ENCODE assay signal across 8 cellular contexts in genomic region chr6:16670183-16670582, GRCh38.
DNase-seq lines count a peak whose midpoint lies in the region; ATAC-seq and TF ChIP-seq lines count a peak whose summit lies in the region.

No MANE protein-coding gene starts in this region.

- TF ChIP-seq RAD21 in IMR-90 (IDR thresholded peaks at IDR 0.05; ENCODE audit: low read length): no peak

- WGBS in IMR-90 (ENCODE audit: extremely low coverage in 2 of 2, insufficient read length in 1 of 2), 2 experiments: 76% methylated on average over 2 of the region's 4 CpGs; no CpG with 5 or more reads in 1 of the 2 experiments
- 59 to 66% methylated on average over 3 to 4 of the region's 4 CpGs for WGBS in transverse colon (ENCODE audit: low coverage in 1 of 2), 2 donors

- H3K4me3 ChIP-seq in IMR-90 (ENCODE audit: insufficient read depth, low read depth, low read length) (no peak overlapping the region), transverse colon (no peak overlapping the region)

- H2AK5ac ChIP-seq in IMR-90 (ENCODE audit: low read depth, low read length): peak overlapping the region; percentile 23; the same call in 1 of the 2 replicates

- no peaks in the 10 kb centered on the region for H3K27me3 Mint-ChIP-seq in activated naive CD4-positive, alpha-beta T cell treated with anti-CD3 and anti-CD28 coated beads for 36 hours (ENCODE audit: low read depth)

- H4K8ac ChIP-seq in IMR-90 (ENCODE audit: low read depth in 2 of 2, low read length in 2 of 2): no peak overlapping the region

- ATAC-seq in IMR-90 (ENCODE audit: low read depth) (no peak), HG03139 (IDR thresholded peaks at IDR 0.05; ENCODE audit: unreplicated experiment) (no peak)

- intact Hi-C loops in activated naive CD4-positive, alpha-beta T cell treated with anti-CD3 and anti-CD28 coated beads for 36 hours (cut with micrococcal nuclease): loop anchor here (1.0 kb wide), 3 partner anchors 15 to 79 kb away; no protein-coding TSS in a partner anchor
- intact Hi-C loops in IMR-90 (cut with micrococcal nuclease): loop anchor here (5.0 kb wide), 1 partner anchor 92 kb away; the partner anchor contains the start of gene ATXN1
- intact Hi-C loops in transverse colon (cut with DNase I; ENCODE audit: low total_unique reads): no loop called here

- dilution Hi-C loops in IMR-90 (cut with HindIII; ENCODE audit: low sequenced_read_pairs, unreplicated experiment): no loop called here

- in situ Hi-C loops in IMR-90 (cut with MboI; ENCODE audit: low sequenced_read_pairs) (no loop called here), transverse colon (cut with MboI; ENCODE audit: low pct_ligation_motif_present in 1 of 4, low pct_unique_long_range_greater_than_20kb in 1 of 4, low sequenced_read_pairs in 3 of 4) (no loop called here)

- TF ChIP-seq POLR2A in IMR-90 (IDR thresholded peaks at IDR 0.05; ENCODE audit: low read depth, low read length) (no peak), transverse colon (IDR thresholded peaks at IDR 0.05) (no peak)

- H3K9me3 Mint-ChIP-seq in activated naive CD4-positive, alpha-beta T cell treated with anti-CD3 and anti-CD28 coated beads for 36 hours: peaks cover 2% of the 10 kb centered on the region

- no peak for DNase-seq in activated naive CD4-positive, alpha-beta T cell treated with anti-CD3 and anti-CD28 coated beads for 36 hours
- no peak for DNase-seq in activated naive CD4-positive, alpha-beta T cell (lab: John Stamatoyannopoulos, UW)
- DNase-seq in IMR-90: no peak
- DNase-seq in epithelial cell of prostate (ENCODE audit: low read depth, low spot score): no peak
- DNase-seq in transverse colon: peak; percentile 20
- no peak for DNase-seq in EL
- no peak for DNase-seq in NAMALWA (ENCODE audit: low spot score)

- H4K91ac ChIP-seq in IMR-90 (ENCODE audit: insufficient read depth, low read depth, low read length): no peak overlapping the region

- H3K27me3 ChIP-seq in IMR-90 (ENCODE audit: control insufficient read depth, insufficient read depth, low read length) (no peaks in the 10 kb centered on the region), transverse colon (no peaks in the 10 kb centered on the region)

- peaks cover 8% of the 10 kb centered on the region; the same call in 1 of the 2 replicates for H4K20me1 ChIP-seq in IMR-90 (ENCODE audit: insufficient read depth, low read length)

- H3K23ac ChIP-seq in IMR-90 (ENCODE audit: low read depth, low read length): no peak overlapping the region

- no peak overlapping the region for H3K27ac ChIP-seq in IMR-90 (ENCODE audit: insufficient read depth, low read length)
- peak overlapping the region; percentile 42 for H3K27ac ChIP-seq in epithelial cell of prostate
- peak overlapping the region; percentile 18 to 45 (median 34) for H3K27ac ChIP-seq in transverse colon

- H3K18ac ChIP-seq in IMR-90 (ENCODE audit: low read depth, low read length): no peak overlapping the region

- no peak overlapping the region for H4K5ac ChIP-seq in IMR-90 (ENCODE audit: low read depth, low read length)

- H2BK120ac ChIP-seq in IMR-90 (ENCODE audit: low read depth, low read length): no peak overlapping the region

- no peak overlapping the region for H2AFZ ChIP-seq in IMR-90 (replicated peaks; ENCODE audit: low read length, poor library complexity)

- H3K36me3 ChIP-seq in IMR-90 (ENCODE audit: control insufficient read depth, insufficient read depth, low read length) (no peaks in the 10 kb centered on the region; the same call in 1 of the 2 replicates), transverse colon (no peaks in the 10 kb centered on the region)

- H2AK9ac ChIP-seq in IMR-90 (replicated peaks; ENCODE audit: low read depth, low read length, poor library complexity): no peak overlapping the region

- H3K4me1 ChIP-seq in IMR-90 (ENCODE audit: control insufficient read depth, insufficient read depth, low read length): peaks cover 13% of the 10 kb centered on the region
- peaks cover 8 to 38% (median 17%) of the 10 kb centered on the region in 4 donors for H3K4me1 ChIP-seq in transverse colon

- H3K27ac Mint-ChIP-seq in activated naive CD4-positive, alpha-beta T cell treated with anti-CD3 and anti-CD28 coated beads for 36 hours: peak overlapping the region; percentile 25

- peak overlapping the region; percentile 60 for H3K4ac ChIP-seq in IMR-90 (ENCODE audit: low read depth, low read length)

- peaks cover 48% of the 10 kb centered on the region in 2 experiments for H3K79me1 ChIP-seq in IMR-90 (ENCODE audit: low read depth in 1 of 2, low read length in 2 of 2)

- no peak overlapping the region for H2BK15ac ChIP-seq in IMR-90 (ENCODE audit: low read depth, low read length)

- no peak overlapping the region for H3K4me3 Mint-ChIP-seq in activated naive CD4-positive, alpha-beta T cell treated with anti-CD3 and anti-CD28 coated beads for 36 hours

- TF ChIP-seq CTCF in IMR-90 (conservative IDR thresholded peaks at IDR 0.05; ENCODE audit: low read depth, low read length) (no peak), transverse colon (IDR thresholded peaks at IDR 0.05) (no peak)

- no peaks in the 10 kb centered on the region for H3K9me3 ChIP-seq in IMR-90 (ENCODE audit: control insufficient read depth, insufficient read depth, low read length)
- H3K9me3 ChIP-seq in transverse colon: no peaks in the 10 kb centered on the region

- H3K9me1 ChIP-seq in IMR-90 (ENCODE audit: insufficient read depth, low read length): peaks cover 9% of the 10 kb centered on the region

- CTCF ChIA-PET in activated naive CD4-positive, alpha-beta T cell treated with anti-CD3 and anti-CD28 coated beads for 36 hours (lab: Charles Lee): no interaction called here
- CTCF ChIA-PET in IMR-90 (lab: Yijun Ruan, JAX): no interaction called here

- POLR2A ChIA-PET in IMR-90 (lab: Charles Lee; ENCODE audit: unreplicated experiment): no interaction called here

- no TSS peak for BruUV-seq in IMR-90 (replicated peaks; lab: Mats Ljungman, UMichigan)

- no peak overlapping the region for H3K4me2 ChIP-seq in IMR-90 (ENCODE audit: low read depth, low read length)

- H2BK20ac ChIP-seq in IMR-90 (ENCODE audit: low read depth, low read length): peak overlapping the region; percentile 74; the same call in 1 of the 2 replicates

- H3K4me1 Mint-ChIP-seq in activated naive CD4-positive, alpha-beta T cell treated with anti-CD3 and anti-CD28 coated beads for 36 hours (ENCODE audit: low read depth): peaks cover 38% of the 10 kb centered on the region

- H3K9ac ChIP-seq in IMR-90 (ENCODE audit: low read depth, low read length): no peak overlapping the region

- H3K36me3 Mint-ChIP-seq in activated naive CD4-positive, alpha-beta T cell treated with anti-CD3 and anti-CD28 coated beads for 36 hours (ENCODE audit: low read depth): peaks cover 4% of the 10 kb centered on the region

- H3K14ac ChIP-seq in IMR-90 (replicated peaks; ENCODE audit: low read depth, low read length): no peak overlapping the region; the same call in 1 of the 2 replicates

- H3K56ac ChIP-seq in IMR-90 (ENCODE audit: extremely low read depth, insufficient read depth, low read length): no peak overlapping the region

- H2BK5ac ChIP-seq in IMR-90 (ENCODE audit: low read depth, low read length, poor library complexity, severe bottlenecking): no peak overlapping the region

- TF ChIP-seq EP300 in transverse colon (IDR thresholded peaks at IDR 0.05; ENCODE audit: low read depth): no peak

TF ChIP-seq in IMR-90, 13 proteins besides CTCF, POLR2A, EP300 and RAD21:
- TF ChIP-seq MAFK (IDR thresholded peaks at IDR 0.05; ENCODE audit: low read depth, low read length) (no peak), RFX5 (IDR thresholded peaks at IDR 0.05; ENCODE audit: low read depth, low read length) (no peak), CHD1 (IDR thresholded peaks at IDR 0.05; ENCODE audit: low read depth, low read length) (no peak), CEBPB (IDR thresholded peaks at IDR 0.05; ENCODE audit: low read depth, low read length) (no peak), ELK1 (IDR thresholded peaks at IDR 0.05; ENCODE audit: borderline replicate concordance, low read depth, low read length) (no peak), RCOR1 (IDR thresholded peaks at IDR 0.05; ENCODE audit: insufficient replicate concordance, low read length) (no peak), FOS (IDR thresholded peaks at IDR 0.05; ENCODE audit: low read depth, low read length) (no peak), NFE2L2 (IDR thresholded peaks at IDR 0.05; ENCODE audit: low read depth, low read length) (no peak), SMC3 (IDR thresholded peaks at IDR 0.05; ENCODE audit: low read depth, low read length) (no peak), MAZ (IDR thresholded peaks at IDR 0.05; ENCODE audit: borderline replicate concordance, low read depth, low read length) (no peak), BHLHE40 (IDR thresholded peaks at IDR 0.05; ENCODE audit: low read depth, low read length) (no peak), MXI1 (IDR thresholded peaks at IDR 0.05; ENCODE audit: borderline replicate concordance, low read depth, low read length) (no peak)
- TF ChIP-seq, protein P1, sequence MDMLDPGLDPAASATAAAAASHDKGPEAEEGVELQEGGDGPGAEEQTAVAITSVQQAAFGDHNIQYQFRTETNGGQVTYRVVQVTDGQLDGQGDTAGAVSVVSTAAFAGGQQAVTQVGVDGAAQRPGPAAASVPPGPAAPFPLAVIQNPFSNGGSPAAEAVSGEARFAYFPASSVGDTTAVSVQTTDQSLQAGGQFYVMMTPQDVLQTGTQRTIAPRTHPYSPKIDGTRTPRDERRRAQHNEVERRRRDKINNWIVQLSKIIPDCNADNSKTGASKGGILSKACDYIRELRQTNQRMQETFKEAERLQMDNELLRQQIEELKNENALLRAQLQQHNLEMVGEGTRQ (IDR thresholded peaks at IDR 0.05; ENCODE audit: low read depth, low read length): no peak
